In genomic region chr7:30751257-30751650, GRCh38 we compare ENCODE assay signal across 12 cellular contexts. TPM values are rescaled to one million over a fixed set of nuclear protein-coding genes. Genes with fewer than 3 reads are reported as not detected.
A peak's percentile ranks its signal among the peaks of the same experiment; 100 is the strongest.
DNase-seq lines count a peak whose midpoint lies in the region; TF ChIP-seq lines count a peak whose summit lies in the region.
"Had no signal": no experiment of that assay in that cellular context is flagged by ENCODE, and none has a peak within 500 bp of the region (broad histone marks: within the 10 kb centered on the region; RNA-seq: fewer than 3 reads in every experiment).

No MANE protein-coding gene starts in this region.

- H3K27ac ChIP-seq in coronary artery, result peak overlapping the region; percentile 75 to 94
- peak overlapping the region; percentile 63 for H3K27ac ChIP-seq in muscle layer of colon (ENCODE audit: low read depth, low read length)
- H3K27ac ChIP-seq in subcutaneous abdominal adipose tissue (ENCODE audit: low read depth, low read length), result peak overlapping the region; percentile 59
- H3K27ac ChIP-seq in mesendoderm (ENCODE audit: low read depth, low read length), result no peak overlapping the region
- H3K27ac ChIP-seq: VCaP had no signal

- H3K36me3 Mint-ChIP-seq in HFFc6 (ENCODE audit: low read depth), result no peaks in the 10 kb centered on the region; the same call in 1 of the 2 replicates

- no peak overlapping the region for H3K23ac ChIP-seq in mesendoderm (ENCODE audit: low read length)

- H3K9me3 ChIP-seq in muscle layer of colon (ENCODE audit: low read length) (no peaks in the 10 kb centered on the region), subcutaneous abdominal adipose tissue (ENCODE audit: control insufficient read depth in 5 of 5, low read length in 5 of 5) (no peaks in the 10 kb centered on the region)

- H2AK5ac ChIP-seq in mesendoderm (ENCODE audit: low read length), result no peak overlapping the region

- H3K9me3 Mint-ChIP-seq in HFFc6, result no peaks in the 10 kb centered on the region
- H3K9me3 Mint-ChIP-seq: activated naive CD4-positive, alpha-beta T cell treated with anti-CD3 and anti-CD28 coated beads, Interleukin-2, amount 50 U/mL, for 72 hours had no signal

- H3K36me3 ChIP-seq in muscle layer of colon (ENCODE audit: insufficient read depth, low read length) (no peaks in the 10 kb centered on the region), subcutaneous abdominal adipose tissue (ENCODE audit: control insufficient read depth in 5 of 5, insufficient read depth in 5 of 5, low read length in 5 of 5) (no peaks in the 10 kb centered on the region), mesendoderm (ENCODE audit: control insufficient read depth, insufficient read depth, low read length) (no peaks in the 10 kb centered on the region)

- in situ Hi-C loops in GM13977 (cut with MboI; ENCODE audit: low pct_unique_long_range_greater_than_20kb, low sequenced_read_pairs, unreplicated experiment), result no loop called here

- H3K4me1 Mint-ChIP-seq in HFFc6 (ENCODE audit: low read depth), result peaks cover 17% of the 10 kb centered on the region

- no peaks in the 10 kb centered on the region for H3K79me1 ChIP-seq in mesendoderm (ENCODE audit: low read length)

- H3K18ac ChIP-seq in mesendoderm (ENCODE audit: low read length), result no peak overlapping the region

- no peaks in the 10 kb centered on the region for H3K79me2 ChIP-seq in mesendoderm (ENCODE audit: control insufficient read depth, insufficient read depth, low read length)

- H2BK15ac ChIP-seq in mesendoderm (replicated peaks; ENCODE audit: low read depth), result no peak overlapping the region

- H3K4me2 ChIP-seq in mesendoderm (ENCODE audit: low read length), result no peak overlapping the region

- no peak overlapping the region for H2BK120ac ChIP-seq in mesendoderm (ENCODE audit: low read depth, low read length)

- H3K27me3 ChIP-seq in muscle layer of colon (ENCODE audit: control insufficient read depth in 1 of 2, insufficient read depth in 2 of 2, low read length in 2 of 2), result no peaks in the 10 kb centered on the region
- H3K27me3 ChIP-seq in subcutaneous abdominal adipose tissue (ENCODE audit: control insufficient read depth in 5 of 5, insufficient read depth in 4 of 5, low read length in 5 of 5), result no peaks in the 10 kb centered on the region
- H3K27me3 ChIP-seq in mesendoderm (ENCODE audit: insufficient read depth, low read length, poor library complexity), result no peaks in the 10 kb centered on the region

- peaks cover 36% of the 10 kb centered on the region for H3K4me1 ChIP-seq in muscle layer of colon (ENCODE audit: insufficient read depth, low read length)
- H3K4me1 ChIP-seq in subcutaneous abdominal adipose tissue (ENCODE audit: control insufficient read depth in 5 of 5, insufficient read depth in 5 of 5, low read length in 5 of 5), result peaks cover 27 to 58% (median 49%) of the 10 kb centered on the region in 5 donors
- H3K4me1 ChIP-seq in mesendoderm (ENCODE audit: control insufficient read depth, low read depth, low read length), result no peaks in the 10 kb centered on the region

- H3K9ac ChIP-seq in muscle layer of colon (ENCODE audit: low read length) (no peak overlapping the region), subcutaneous abdominal adipose tissue (ENCODE audit: low read length in 5 of 5) (peak overlapping the region in 1 of 5 donors; percentile 26), mesendoderm (ENCODE audit: low read length) (no peak overlapping the region)

- no peak overlapping the region for H3K4ac ChIP-seq in mesendoderm (ENCODE audit: low read depth, low read length)

- no peak overlapping the region for H4K8ac ChIP-seq in mesendoderm (ENCODE audit: low read depth, low read length)

- peak overlapping the region; percentile 71 for H3K4me3 ChIP-seq in coronary artery
- H3K4me3 ChIP-seq in muscle layer of colon (ENCODE audit: low read depth in 1 of 2, low read length in 2 of 2), result peak overlapping the region; percentile 24 to 61
- H3K4me3 ChIP-seq in subcutaneous abdominal adipose tissue (ENCODE audit: low read depth in 1 of 5, low read length in 5 of 5), result peak overlapping the region; percentile 8 to 57 (median 22)
- H3K4me3 ChIP-seq in mesendoderm (ENCODE audit: low read length), result no peak overlapping the region
- H3K4me3 ChIP-seq: GM12878 had no signal

- no peak overlapping the region for H2BK5ac ChIP-seq in mesendoderm (ENCODE audit: low read length)

- no peak overlapping the region for H3K56ac ChIP-seq in mesendoderm (ENCODE audit: low read length)

- no peak overlapping the region for H4K5ac ChIP-seq in mesendoderm (ENCODE audit: low read length)

- peak overlapping the region; percentile 57; the same call in 1 of the 2 replicates for H3K27ac Mint-ChIP-seq in HFFc6
- H3K27ac Mint-ChIP-seq: activated naive CD4-positive, alpha-beta T cell treated with anti-CD3 and anti-CD28 coated beads, Interleukin-2, amount 50 U/mL, for 72 hours had no signal

- peaks cover 11% of the 10 kb centered on the region for H3K27me3 Mint-ChIP-seq in HFFc6 (ENCODE audit: insufficient read depth)

- no peak overlapping the region; the same call in 1 of the 2 replicates for H3K4me3 Mint-ChIP-seq in HFFc6

- no CpG with 5 or more reads among the region's 6 CpGs for WGBS in mesendoderm (ENCODE audit: extremely low coverage, insufficient coverage, low lambda C conversion rate)

- TF ChIP-seq CTCF in HFFc6 (IDR thresholded peaks at IDR 0.05) (no peak), coronary artery (IDR thresholded peaks at IDR 0.05) (no peak), GM13977 (IDR thresholded peaks at IDR 0.05; ENCODE audit: extremely low read depth, insufficient read depth, missing control alignments) (no peak)

- DNase-seq in HFFc6, result no peak
- DNase-seq in coronary artery (ENCODE audit: low spot score), result no peak
- no peak for DNase-seq in putamen (ENCODE audit: low spot score)
- no peak for DNase-seq in NCI-H526 treated with DMSO at 0.1 percent for 48 hours (lab: John Stamatoyannopoulos, UW)
- no peak for DNase-seq in mesendoderm
- DNase-seq in GM13977 (ENCODE audit: low spot score), result no peak
- DNase-seq: stimulated activated CD4-positive, alpha-beta T cell treated with anti-CD3 and anti-CD28 coated beads, Interleukin-12 subunit alpha, Interleukin-12 subunit beta, amount 100 ng/mL, for 4 hours had no signal

RNA-seq across cellular contexts. Expression of gene INMT, which starts 0.7 kb away (rescaled TPM):
- total RNA-seq in HFFc6 (2021; fragmentation: NEBNext Ultra II Directional; extraction: Animal tissue kit (Norgen Biotek cat#: 25700)), result not detected
- polyA plus RNA-seq in mesendoderm (2013, experiment 1 of 2), result 0.03 TPM
- polyA plus RNA-seq in mesendoderm (2013, experiment 2 of 2), result 0.01 TPM

RNA-seq across cellular contexts. Expression of gene MINDY4, which starts 20.0 kb away (rescaled TPM):
- total RNA-seq in HFFc6 (2021; fragmentation: NEBNext Ultra II Directional; extraction: Animal tissue kit (Norgen Biotek cat#: 25700)), result 1 to 10 TPM; 2.3 to 3.3 (median 2.6) TPM
- polyA plus RNA-seq in mesendoderm (2013, experiment 1 of 2), result 2.2 TPM
- 2.1 TPM for polyA plus RNA-seq in mesendoderm (2013, experiment 2 of 2)
